ENCODE assay signal across 1 cellular context in the genomic region with DNA sequence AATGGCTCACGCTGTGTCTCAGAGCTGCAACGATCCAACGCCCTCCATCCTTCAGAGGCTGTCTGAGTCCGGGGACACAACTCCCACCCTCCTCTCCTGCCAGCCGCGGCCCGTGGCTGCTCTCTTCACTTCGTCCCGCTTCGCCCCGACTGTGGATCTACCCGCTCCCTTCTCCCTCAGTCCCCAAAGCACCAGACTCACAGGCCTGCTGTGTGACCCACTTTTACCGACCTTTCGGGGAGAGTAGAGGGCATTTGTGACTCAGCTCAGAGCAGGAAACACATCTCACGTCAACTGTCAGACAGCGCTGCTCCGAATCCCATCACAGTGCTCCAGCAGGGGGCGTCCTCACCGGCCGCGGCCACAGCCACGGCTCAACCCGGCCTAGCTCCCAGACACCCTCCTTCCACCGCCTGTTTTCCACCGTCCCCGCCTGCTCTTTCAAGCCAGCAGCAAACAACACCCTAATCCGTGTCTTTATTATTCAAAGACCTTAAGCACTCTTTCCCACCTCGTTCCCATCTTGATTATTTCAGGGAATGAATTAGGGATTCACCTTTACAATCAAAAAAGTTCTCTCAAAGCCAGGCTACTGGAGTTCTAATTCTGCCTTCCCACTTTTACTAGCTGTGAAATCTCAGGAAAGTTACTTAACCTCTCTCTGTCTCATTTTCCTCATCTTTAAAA.
TF ChIP-seq lines count a peak whose summit lies in the region.

No MANE protein-coding gene starts in this region.

TF ChIP-seq in HepG2, 621 proteins besides CTCF, POLR2A, EP300 and RAD21 (continues in another document):
- TF ChIP-seq ZNF367 (CRISPR knock-in tag; IDR thresholded peaks at IDR 0.05; ENCODE audit: borderline replicate concordance) (no peak), ZFP41 (CRISPR knock-in tag; IDR thresholded peaks at IDR 0.05; ENCODE audit: borderline replicate concordance) (no peak), NFIB (CRISPR knock-in tag; IDR thresholded peaks at IDR 0.05; ENCODE audit: borderline replicate concordance) (no peak), ZFP36L1 (CRISPR knock-in tag; IDR thresholded peaks at IDR 0.05) (no peak), CAMTA2 (CRISPR knock-in tag; IDR thresholded peaks at IDR 0.05; ENCODE audit: borderline replicate concordance) (no peak), ZBTB1 (CRISPR knock-in tag; IDR thresholded peaks at IDR 0.05; ENCODE audit: borderline replicate concordance) (no peak), POLR2G (IDR thresholded peaks at IDR 0.05; ENCODE audit: low read depth, low read length) (no peak), RFX5 (IDR thresholded peaks at IDR 0.05; ENCODE audit: low read depth, low read length) (no peak), SKI (IDR thresholded peaks at IDR 0.05; ENCODE audit: partially characterized antibody) (peak; percentile 35), TCF7L2 (IDR thresholded peaks at IDR 0.05; ENCODE audit: low read depth, low read length) (no peak), ZNF350 (CRISPR knock-in tag; IDR thresholded peaks at IDR 0.05; ENCODE audit: borderline replicate concordance, low read depth) (peak; percentile 52; the same call in 1 of the 2 replicates), FOXK1 (CRISPR knock-in tag; IDR thresholded peaks at IDR 0.05; ENCODE audit: borderline replicate concordance, low read depth) (no peak), ZNF772 (CRISPR knock-in tag; IDR thresholded peaks at IDR 0.05) (peak; percentile 56; the same call in 1 of the 2 replicates), DNMT3B (CRISPR knock-in tag; conservative IDR thresholded peaks at IDR 0.05) (0 out of 2 replicates have a peak, but pooled peaks have one; percentile 47), TP53 (CRISPR knock-in tag; conservative IDR thresholded peaks at IDR 0.05) (no peak), CEBPB (IDR thresholded peaks at IDR 0.05; ENCODE audit: borderline replicate concordance, low read depth, low read length) (no peak), ZNF468 (CRISPR knock-in tag; IDR thresholded peaks at IDR 0.05) (no peak), ZNF737 (CRISPR knock-in tag; IDR thresholded peaks at IDR 0.05; ENCODE audit: borderline replicate concordance) (no peak), PITX1 (CRISPR knock-in tag; IDR thresholded peaks at IDR 0.05) (peak; percentile 64; the same call in 1 of the 2 replicates), ZNF543 (CRISPR knock-in tag; IDR thresholded peaks at IDR 0.05) (no peak), KLF13 (CRISPR knock-in tag; IDR thresholded peaks at IDR 0.05) (no peak), ZNF646 (CRISPR knock-in tag; IDR thresholded peaks at IDR 0.05) (no peak), ZNF264 (CRISPR knock-in tag; IDR thresholded peaks at IDR 0.05) (no peak), NR3C1 (CRISPR knock-in tag; IDR thresholded peaks at IDR 0.05) (no peak), FLYWCH1 (CRISPR knock-in tag; IDR thresholded peaks at IDR 0.05) (no peak), ARNT (IDR thresholded peaks at IDR 0.05) (no peak), ZNF639 (CRISPR knock-in tag; conservative IDR thresholded peaks at IDR 0.05) (no peak), PAX8 (CRISPR knock-in tag; IDR thresholded peaks at IDR 0.05; ENCODE audit: borderline replicate concordance) (no peak), ZMYM2 (CRISPR knock-in tag; IDR thresholded peaks at IDR 0.05) (no peak), RFX3 (CRISPR knock-in tag; IDR thresholded peaks at IDR 0.05) (no peak), NR2F1 (CRISPR knock-in tag; IDR thresholded peaks at IDR 0.05) (no peak), LCORL (IDR thresholded peaks at IDR 0.05) (no peak), LCORL (CRISPR knock-in tag; IDR thresholded peaks at IDR 0.05) (peak; percentile 35; the same call in 1 of the 2 replicates), THAP7 (CRISPR knock-in tag; IDR thresholded peaks at IDR 0.05) (no peak), MXD1 (CRISPR knock-in tag; IDR thresholded peaks at IDR 0.05) (no peak), TAF15 (IDR thresholded peaks at IDR 0.05; ENCODE audit: low read depth, low read length, poor library complexity, severe bottlenecking) (no peak), ZNF644 (CRISPR knock-in tag; IDR thresholded peaks at IDR 0.05; ENCODE audit: low read depth) (no peak)
- TF ChIP-seq, protein P1, sequence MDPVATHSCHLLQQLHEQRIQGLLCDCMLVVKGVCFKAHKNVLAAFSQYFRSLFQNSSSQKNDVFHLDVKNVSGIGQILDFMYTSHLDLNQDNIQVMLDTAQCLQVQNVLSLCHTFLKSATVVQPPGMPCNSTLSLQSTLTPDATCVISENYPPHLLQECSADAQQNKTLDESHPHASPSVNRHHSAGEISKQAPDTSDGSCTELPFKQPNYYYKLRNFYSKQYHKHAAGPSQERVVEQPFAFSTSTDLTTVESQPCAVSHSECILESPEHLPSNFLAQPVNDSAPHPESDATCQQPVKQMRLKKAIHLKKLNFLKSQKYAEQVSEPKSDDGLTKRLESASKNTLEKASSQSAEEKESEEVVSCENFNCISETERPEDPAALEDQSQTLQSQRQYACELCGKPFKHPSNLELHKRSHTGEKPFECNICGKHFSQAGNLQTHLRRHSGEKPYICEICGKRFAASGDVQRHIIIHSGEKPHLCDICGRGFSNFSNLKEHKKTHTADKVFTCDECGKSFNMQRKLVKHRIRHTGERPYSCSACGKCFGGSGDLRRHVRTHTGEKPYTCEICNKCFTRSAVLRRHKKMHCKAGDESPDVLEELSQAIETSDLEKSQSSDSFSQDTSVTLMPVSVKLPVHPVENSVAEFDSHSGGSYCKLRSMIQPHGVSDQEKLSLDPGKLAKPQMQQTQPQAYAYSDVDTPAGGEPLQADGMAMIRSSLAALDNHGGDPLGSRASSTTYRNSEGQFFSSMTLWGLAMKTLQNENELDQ (CRISPR knock-in tag; IDR thresholded peaks at IDR 0.05; ENCODE audit: borderline replicate concordance) = no peak
- TF ChIP-seq, protein P2, sequence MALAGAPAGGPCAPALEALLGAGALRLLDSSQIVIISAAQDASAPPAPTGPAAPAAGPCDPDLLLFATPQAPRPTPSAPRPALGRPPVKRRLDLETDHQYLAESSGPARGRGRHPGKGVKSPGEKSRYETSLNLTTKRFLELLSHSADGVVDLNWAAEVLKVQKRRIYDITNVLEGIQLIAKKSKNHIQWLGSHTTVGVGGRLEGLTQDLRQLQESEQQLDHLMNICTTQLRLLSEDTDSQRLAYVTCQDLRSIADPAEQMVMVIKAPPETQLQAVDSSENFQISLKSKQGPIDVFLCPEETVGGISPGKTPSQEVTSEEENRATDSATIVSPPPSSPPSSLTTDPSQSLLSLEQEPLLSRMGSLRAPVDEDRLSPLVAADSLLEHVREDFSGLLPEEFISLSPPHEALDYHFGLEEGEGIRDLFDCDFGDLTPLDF (CRISPR knock-in tag; IDR thresholded peaks at IDR 0.05) = no peak
- TF ChIP-seq, protein P3, sequence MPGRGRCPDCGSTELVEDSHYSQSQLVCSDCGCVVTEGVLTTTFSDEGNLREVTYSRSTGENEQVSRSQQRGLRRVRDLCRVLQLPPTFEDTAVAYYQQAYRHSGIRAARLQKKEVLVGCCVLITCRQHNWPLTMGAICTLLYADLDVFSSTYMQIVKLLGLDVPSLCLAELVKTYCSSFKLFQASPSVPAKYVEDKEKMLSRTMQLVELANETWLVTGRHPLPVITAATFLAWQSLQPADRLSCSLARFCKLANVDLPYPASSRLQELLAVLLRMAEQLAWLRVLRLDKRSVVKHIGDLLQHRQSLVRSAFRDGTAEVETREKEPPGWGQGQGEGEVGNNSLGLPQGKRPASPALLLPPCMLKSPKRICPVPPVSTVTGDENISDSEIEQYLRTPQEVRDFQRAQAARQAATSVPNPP (CRISPR knock-in tag; IDR thresholded peaks at IDR 0.05) = no peak
- TF ChIP-seq, protein P4, sequence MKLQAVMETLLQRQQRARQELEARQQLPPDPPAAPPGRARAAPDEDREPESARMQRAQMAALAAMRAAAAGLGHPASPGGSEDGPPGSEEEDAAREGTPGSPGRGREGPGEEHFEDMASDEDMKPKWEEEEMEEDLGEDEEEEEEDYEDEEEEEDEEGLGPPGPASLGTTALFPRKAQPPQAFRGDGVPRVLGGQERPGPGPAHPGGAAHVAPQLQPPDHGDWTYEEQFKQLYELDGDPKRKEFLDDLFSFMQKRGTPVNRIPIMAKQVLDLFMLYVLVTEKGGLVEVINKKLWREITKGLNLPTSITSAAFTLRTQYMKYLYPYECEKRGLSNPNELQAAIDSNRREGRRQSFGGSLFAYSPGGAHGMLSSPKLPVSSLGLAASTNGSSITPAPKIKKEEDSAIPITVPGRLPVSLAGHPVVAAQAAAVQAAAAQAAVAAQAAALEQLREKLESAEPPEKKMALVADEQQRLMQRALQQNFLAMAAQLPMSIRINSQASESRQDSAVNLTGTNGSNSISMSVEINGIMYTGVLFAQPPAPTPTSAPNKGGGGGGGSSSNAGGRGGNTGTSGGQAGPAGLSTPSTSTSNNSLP (IDR thresholded peaks at IDR 0.05; ENCODE audit: low read depth, low read length) = no peak
- TF ChIP-seq, protein P5, sequence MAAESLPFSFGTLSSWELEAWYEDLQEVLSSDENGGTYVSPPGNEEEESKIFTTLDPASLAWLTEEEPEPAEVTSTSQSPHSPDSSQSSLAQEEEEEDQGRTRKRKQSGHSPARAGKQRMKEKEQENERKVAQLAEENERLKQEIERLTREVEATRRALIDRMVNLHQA (CRISPR knock-in tag; IDR thresholded peaks at IDR 0.05) = no peak
- TF ChIP-seq, protein P6, sequence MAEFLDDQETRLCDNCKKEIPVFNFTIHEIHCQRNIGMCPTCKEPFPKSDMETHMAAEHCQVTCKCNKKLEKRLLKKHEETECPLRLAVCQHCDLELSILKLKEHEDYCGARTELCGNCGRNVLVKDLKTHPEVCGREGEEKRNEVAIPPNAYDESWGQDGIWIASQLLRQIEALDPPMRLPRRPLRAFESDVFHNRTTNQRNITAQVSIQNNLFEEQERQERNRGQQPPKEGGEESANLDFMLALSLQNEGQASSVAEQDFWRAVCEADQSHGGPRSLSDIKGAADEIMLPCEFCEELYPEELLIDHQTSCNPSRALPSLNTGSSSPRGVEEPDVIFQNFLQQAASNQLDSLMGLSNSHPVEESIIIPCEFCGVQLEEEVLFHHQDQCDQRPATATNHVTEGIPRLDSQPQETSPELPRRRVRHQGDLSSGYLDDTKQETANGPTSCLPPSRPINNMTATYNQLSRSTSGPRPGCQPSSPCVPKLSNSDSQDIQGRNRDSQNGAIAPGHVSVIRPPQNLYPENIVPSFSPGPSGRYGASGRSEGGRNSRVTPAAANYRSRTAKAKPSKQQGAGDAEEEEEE (CRISPR knock-in tag; IDR thresholded peaks at IDR 0.05; ENCODE audit: borderline replicate concordance) = no peak
